33 cellular contexts compared by ENCODE assay signal in the genomic region with DNA sequence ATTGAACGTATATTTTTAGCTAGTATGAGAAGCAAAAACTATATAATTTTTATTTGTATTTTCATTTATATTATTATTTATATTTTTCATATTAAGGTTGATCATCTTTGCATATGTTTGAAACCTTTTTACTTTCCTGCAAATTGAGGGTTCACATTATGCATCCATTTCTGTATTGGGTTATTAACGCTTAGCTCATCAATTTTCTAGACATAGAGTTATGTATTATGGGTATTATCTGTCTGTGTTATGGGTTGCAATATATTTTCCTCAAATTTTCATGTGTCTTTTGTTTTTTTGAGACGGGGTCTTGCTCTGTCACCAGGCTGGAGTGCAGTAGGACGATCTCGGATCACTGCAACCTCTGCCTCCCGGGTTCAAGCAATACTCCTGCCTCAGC.
"Had no signal": no experiment of that assay in that cellular context is flagged by ENCODE, and none has a peak within 500 bp of the region (broad histone marks: within the 10 kb centered on the region; RNA-seq: fewer than 3 reads in every experiment).

No MANE protein-coding gene starts in this region.

- H3K36me3 ChIP-seq: adrenal gland, brain microvascular endothelial cell, breast epithelium had no signal

- H3K4me3 ChIP-seq: adrenal gland, body of pancreas, breast epithelium had no signal

- H3K9me3 ChIP-seq: adrenal gland, body of pancreas had no signal

- H3K27ac ChIP-seq: adrenal gland, body of pancreas, brain microvascular endothelial cell, breast epithelium, VCaP had no signal

- H3K4me1 ChIP-seq: adrenal gland, body of pancreas, breast epithelium had no signal

- H3K27me3 ChIP-seq: adrenal gland, body of pancreas, brain microvascular endothelial cell, breast epithelium had no signal

- FAIRE-seq: astrocyte, TTC549 had no signal

- DNase-seq: activated B cell treated with CpG ODN at 0.5 μM for 24 hours; activated CD4-positive, alpha-beta memory T cell treated with anti-CD3 and anti-CD28 coated beads for 36 hours; activated CD4-positive, alpha-beta T cell treated with anti-CD3 and anti-CD28 coated beads for 4 hours; activated CD4-positive, alpha-beta T cell treated with anti-CD3 and anti-CD28 coated beads, Interleukin-2, amount 10 ng/mL, durations not matched to agents 24 days and 14 days; activated CD4-positive, alpha-beta T cell treated with anti-CD3 and anti-CD28 coated beads, Interleukin-2, amount 50 U/mL, for 1 hour; activated CD4-positive, alpha-beta T cell treated with anti-CD3 and anti-CD28 coated beads, Interleukin-2, amount 50 U/mL, for 4 hours; activated CD4-positive, CD25-positive, alpha-beta regulatory T cell treated with anti-CD3 and anti-CD28 coated beads, Interleukin-2, amount 50 U/mL, for 72 hours; activated CD8-positive, alpha-beta memory T cell treated with anti-CD3 and anti-CD28 coated beads, Interleukin-2, amount 50 U/mL, for 4 hours; activated CD8-positive, alpha-beta T cell treated with anti-CD3 and anti-CD28 coated beads for 36 hours; activated effector memory CD4-positive, alpha-beta T cell treated with anti-CD3 and anti-CD28 coated beads, Interleukin-2, amount 50 U/mL, for 16 hours; activated gamma-delta T cell treated with Interleukin-2 at 50 U/mL for 16 hours; activated naive CD4-positive, alpha-beta T cell; activated naive CD4-positive, alpha-beta T cell treated with anti-CD3 and anti-CD28 coated beads for 36 hours; activated naive CD4-positive, alpha-beta T cell treated with anti-CD3 and anti-CD28 coated beads, Interleukin-2, amount 50 U/mL, for 16 hours; activated naive CD8-positive, alpha-beta T cell treated with anti-CD3 and anti-CD28 coated beads for 36 hours; activated T-cell treated with anti-CD3 and anti-CD28 coated beads for 4 hours; activated T-cell treated with anti-CD3 and anti-CD28 coated beads, Interleukin-2, amount 50 U/mL, for 1 hour; activated T-cell treated with anti-CD3 and anti-CD28 coated beads, Interleukin-2, amount 50 U/mL, for 4 hours; activated T-cell treated with anti-CD3 and anti-CD28 coated beads, Interleukin-2, amount 50 U/mL, for 72 hours; adrenal gland; amniotic stem cell; aorta; body of pancreas; brain microvascular endothelial cell; central memory CD4-positive, alpha-beta T cell; T-helper 2 cell; T-helper 9 cell had no signal

- ATAC-seq: activated CD8-positive, alpha-beta T cell treated with anti-CD3 and anti-CD28 coated beads for 36 hours; activated naive CD4-positive, alpha-beta T cell treated with anti-CD3 and anti-CD28 coated beads, Interleukin-2, amount 50 U/mL, for 72 hours; activated T-cell treated with anti-CD3 and anti-CD28 coated beads, Interleukin-2, amount 50 U/mL, for 4 hours; activated T-cell treated with anti-CD3 and anti-CD28 coated beads, Interleukin-2, amount 50 U/mL, for 72 hours; activated T-helper 17 cell treated with anti-CD3 and anti-CD28 coated beads, Interleukin-2, amount 50 U/mL, for 72 hours; body of pancreas had no signal
